8 cellular contexts compared by ENCODE assay signal in genomic region chr1:84689514-84690396, GRCh38. TPM values are rescaled to one million over a fixed set of nuclear protein-coding genes. Genes with fewer than 3 reads are reported as not detected.
A peak's percentile ranks its signal among the peaks of the same experiment; 100 is the strongest.
DNase-seq lines count a peak whose midpoint lies in the region.

No MANE protein-coding gene starts in this region.

- H3K36me3 Mint-ChIP-seq in T-helper 2 cell treated with Interferon-gamma antibody and Interleukin-4, amounts not matched to agents 5 μg/mL and 100 μg/mL, for 36 hours (ENCODE audit: low read depth) = peaks cover 4% of the 10 kb centered on the region

- peaks cover 7% of the 10 kb centered on the region for H3K9me3 Mint-ChIP-seq in T-helper 2 cell treated with Interferon-gamma antibody and Interleukin-4, amounts not matched to agents 5 μg/mL and 100 μg/mL, for 36 hours

- H3K27ac Mint-ChIP-seq in T-helper 2 cell treated with Interferon-gamma antibody and Interleukin-4, amounts not matched to agents 5 μg/mL and 100 μg/mL, for 36 hours = peak overlapping the region; percentile 64

- H3K4me1 Mint-ChIP-seq in T-helper 2 cell treated with Interferon-gamma antibody and Interleukin-4, amounts not matched to agents 5 μg/mL and 100 μg/mL, for 36 hours (ENCODE audit: low read depth) = peaks cover 48% of the 10 kb centered on the region

- H3K4me3 Mint-ChIP-seq in T-helper 2 cell treated with Interferon-gamma antibody and Interleukin-4, amounts not matched to agents 5 μg/mL and 100 μg/mL, for 36 hours = peak overlapping the region; percentile 81

- DNase-seq in T-helper 2 cell treated with Interferon-gamma antibody and Interleukin-4, amounts not matched to agents 5 μg/mL and 100 μg/mL, for 36 hours (ENCODE audit: low spot score) = peak; percentile 46
- DNase-seq in T-helper 2 cell = no peak
- peak; percentile 9 for DNase-seq in H4 (ENCODE audit: low spot score)
- DNase-seq in NCI-H1417 (lab: John Stamatoyannopoulos, UW) = peak in 2 of 3 experiments; percentile 36 to 89
- peak; percentile 10 for DNase-seq in activated CD8-positive, alpha-beta memory T cell treated with anti-CD3 and anti-CD28 coated beads, Interleukin-2, amount 50 U/mL, for 24 hours (ENCODE audit: extremely low read depth)
- peak; percentile 75 for DNase-seq in globus pallidus (ENCODE audit: low spot score)
- peak; percentile 61 for DNase-seq in occipital lobe (lab: John Stamatoyannopoulos, UW)
- no peak for DNase-seq in NCI-H1048 (lab: John Stamatoyannopoulos, UW)

- H3K27me3 Mint-ChIP-seq in T-helper 2 cell treated with Interferon-gamma antibody and Interleukin-4, amounts not matched to agents 5 μg/mL and 100 μg/mL, for 36 hours (ENCODE audit: low read depth) = no peaks in the 10 kb centered on the region

RNA-seq across cellular contexts. Expression of gene SSX2IP, which starts 0.5 kb away (rescaled TPM):
- 7.1 and 8.8 TPM in 2 replicates for total RNA-seq in H4 (2014; rRNA removed; shearing (Covaris generic))
- 125 TPM for total RNA-seq in occipital lobe

Comparison
In these comparisons a context has a peak if more than half of its experiments do, and no peak if none do; other contexts are left out.
1. DNase-seq: peak in T-helper 2 cell treated with Interferon-gamma antibody and Interleukin-4, amounts not matched to agents 5 μg/mL and 100 μg/mL, for 36 hours (single experiment), H4 (single experiment), NCI-H1417 (2 of 3), activated CD8-positive, alpha-beta memory T cell treated with anti-CD3 and anti-CD28 coated beads, Interleukin-2, amount 50 U/mL, for 24 hours (single experiment), globus pallidus (single experiment) and occipital lobe (single experiment); none in T-helper 2 cell (0 of 5) and NCI-H1048 (single experiment).
2. RNA of gene SSX2IP, which starts 0.5 kb away (total RNA-seq): 125 TPM in occipital lobe (single experiment); 7.1 to 8.8 TPM in H4; every median in the first group is over 10 times any median in the second.